In the genomic region with DNA sequence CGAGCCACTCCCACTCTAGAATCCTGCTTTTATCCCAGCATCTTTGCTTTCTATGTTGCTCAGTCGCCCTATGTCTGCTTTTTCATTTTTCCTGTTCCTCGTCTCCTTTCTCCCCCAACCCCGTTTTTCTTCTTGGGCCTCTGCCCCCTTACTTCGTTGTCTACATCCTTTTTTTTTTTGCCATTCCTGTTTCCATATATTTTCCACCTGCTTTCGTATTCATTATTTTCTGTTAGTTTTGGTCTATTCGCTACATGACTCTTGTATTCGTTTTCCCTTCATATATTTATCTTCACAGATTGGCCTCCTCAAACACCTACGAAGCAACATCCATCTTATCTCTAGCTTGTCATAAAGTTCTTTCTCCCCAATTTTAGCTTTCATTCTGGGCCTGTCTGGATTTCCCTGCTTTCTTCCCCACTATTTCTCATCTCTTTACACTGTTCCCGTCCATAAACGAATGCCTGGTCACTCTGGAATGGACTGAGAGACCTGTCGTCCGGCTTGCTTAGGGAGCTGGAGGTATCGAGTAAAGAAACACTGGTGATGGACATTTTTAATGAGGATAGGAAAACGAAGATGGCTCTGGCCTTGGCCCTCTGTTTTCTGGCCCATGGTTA, we compare ENCODE assay signal across 1 cellular context.
TF ChIP-seq lines count a peak whose summit lies in the region.

No MANE protein-coding gene starts in this region.

TF ChIP-seq in WTC11, 78 proteins besides CTCF, POLR2A, EP300 and RAD21 (continued from another document):
- TF ChIP-seq RELA (CRISPR knock-in tag; IDR thresholded peaks at IDR 0.05; ENCODE audit: borderline replicate concordance): no peak
- no peak for TF ChIP-seq SP1 (CRISPR knock-in tag; conservative IDR thresholded peaks at IDR 0.05)
